1 cellular context compared by ENCODE assay signal in genomic region chr1:152047954-152048640, GRCh38.
TF ChIP-seq lines count a peak whose summit lies in the region.

No MANE protein-coding gene starts in this region.

TF ChIP-seq in HepG2, 621 proteins besides CTCF, POLR2A, EP300 and RAD21 (continued from another document and continues in another):
- no peak; the same call in 1 of the 2 replicates for TF ChIP-seq ZNF503 (CRISPR knock-in tag; IDR thresholded peaks at IDR 0.05)
- no peak for TF ChIP-seq ZNF468 (CRISPR knock-in tag; IDR thresholded peaks at IDR 0.05)
- TF ChIP-seq KDM3A (CRISPR knock-in tag; IDR thresholded peaks at IDR 0.05; ENCODE audit: low read depth): 0 out of 2 replicates have a peak, but pooled peaks have one; percentile 72
- TF ChIP-seq TEF (CRISPR knock-in tag; IDR thresholded peaks at IDR 0.05): no peak
- peak; percentile 72 for TF ChIP-seq ZNF605 (CRISPR knock-in tag; IDR thresholded peaks at IDR 0.05)
- peak; percentile 54; the same call in 1 of the 2 replicates for TF ChIP-seq ZNF788 (CRISPR knock-in tag; IDR thresholded peaks at IDR 0.05; ENCODE audit: borderline replicate concordance)
- no peak for TF ChIP-seq KAT2B (IDR thresholded peaks at IDR 0.05; ENCODE audit: borderline replicate concordance, low read depth, low read length)
- no peak for TF ChIP-seq TIGD3 (CRISPR knock-in tag; IDR thresholded peaks at IDR 0.05; ENCODE audit: borderline replicate concordance)
- no peak for TF ChIP-seq PCBP2 (optimal IDR thresholded peaks at IDR 0.05; ENCODE audit: low read depth, low read length, poor library complexity, severe bottlenecking)
- TF ChIP-seq MAFK (conservative IDR thresholded peaks at IDR 0.05 in 1 of 2, IDR thresholded peaks at IDR 0.05 in 1 of 2; ENCODE audit: low read length in 2 of 2): no peak
- no peak for TF ChIP-seq ZNF709 (CRISPR knock-in tag; IDR thresholded peaks at IDR 0.05)
- no peak for TF ChIP-seq HCFC1 (IDR thresholded peaks at IDR 0.05; ENCODE audit: low read depth, low read length)
- no peak for TF ChIP-seq ZSCAN29 (CRISPR knock-in tag; conservative IDR thresholded peaks at IDR 0.05)
- TF ChIP-seq KAT8 (CRISPR knock-in tag; IDR thresholded peaks at IDR 0.05): peak; percentile 70
- TF ChIP-seq ZNF354B (CRISPR knock-in tag; IDR thresholded peaks at IDR 0.05): no peak
- TF ChIP-seq ZNF646 (CRISPR knock-in tag; IDR thresholded peaks at IDR 0.05): no peak
- no peak for TF ChIP-seq SMYD3 (CRISPR knock-in tag; IDR thresholded peaks at IDR 0.05)
- TF ChIP-seq SALL2 (CRISPR knock-in tag; IDR thresholded peaks at IDR 0.05): 0 out of 2 replicates have a peak, but pooled peaks have one; percentile 19
- peak; percentile 56; the same call in 1 of the 2 replicates for TF ChIP-seq REPIN1 (CRISPR knock-in tag; IDR thresholded peaks at IDR 0.05; ENCODE audit: borderline replicate concordance, low read depth)
- TF ChIP-seq JUND (CRISPR knock-in tag; IDR thresholded peaks at IDR 0.05): peak; percentile 82
- TF ChIP-seq SAP130 (CRISPR knock-in tag; IDR thresholded peaks at IDR 0.05; ENCODE audit: low read depth): no peak; the same call in none of the 2 replicates
- TF ChIP-seq THAP7 (CRISPR knock-in tag; IDR thresholded peaks at IDR 0.05): no peak
- peak; percentile 58; the same call in 1 of the 2 replicates for TF ChIP-seq KDM5B (CRISPR knock-in tag; IDR thresholded peaks at IDR 0.05; ENCODE audit: borderline replicate concordance)
- TF ChIP-seq ZNF546 (CRISPR knock-in tag; conservative IDR thresholded peaks at IDR 0.05): no peak
- TF ChIP-seq MED13 (CRISPR knock-in tag; IDR thresholded peaks at IDR 0.05): no peak
- TF ChIP-seq ZNF143 (CRISPR knock-in tag; IDR thresholded peaks at IDR 0.05): no peak; the same call in 1 of the 2 replicates
- no peak for TF ChIP-seq SMARCC2 (IDR thresholded peaks at IDR 0.05)
- TF ChIP-seq ZNF75D (CRISPR knock-in tag; IDR thresholded peaks at IDR 0.05; ENCODE audit: borderline replicate concordance): no peak
- TF ChIP-seq ZSCAN31 (CRISPR knock-in tag; IDR thresholded peaks at IDR 0.05; ENCODE audit: low read depth): no peak
- TF ChIP-seq ZNF343 (CRISPR knock-in tag; IDR thresholded peaks at IDR 0.05): no peak
- no peak for TF ChIP-seq ZNF639 (CRISPR knock-in tag; conservative IDR thresholded peaks at IDR 0.05)
- peak; percentile 36; the same call in 1 of the 2 replicates for TF ChIP-seq IRF2 (CRISPR knock-in tag; IDR thresholded peaks at IDR 0.05)
- no peak for TF ChIP-seq ZNF589 (CRISPR knock-in tag; conservative IDR thresholded peaks at IDR 0.05)
- TF ChIP-seq ZNF362 (CRISPR knock-in tag; IDR thresholded peaks at IDR 0.05; ENCODE audit: borderline replicate concordance): no peak
- TF ChIP-seq NFIB (CRISPR knock-in tag; IDR thresholded peaks at IDR 0.05; ENCODE audit: borderline replicate concordance): no peak
- no peak for TF ChIP-seq RFX5 (IDR thresholded peaks at IDR 0.05; ENCODE audit: low read depth, low read length)
- no peak for TF ChIP-seq ZNF569 (CRISPR knock-in tag; IDR thresholded peaks at IDR 0.05; ENCODE audit: borderline replicate concordance)
- peak; percentile 46; the same call in 1 of the 2 replicates for TF ChIP-seq ZNF12 (CRISPR knock-in tag; IDR thresholded peaks at IDR 0.05)
- TF ChIP-seq FOXP4 (CRISPR knock-in tag; IDR thresholded peaks at IDR 0.05): no peak; the same call in 1 of the 2 replicates
- no peak for TF ChIP-seq ZNF383 (CRISPR knock-in tag; IDR thresholded peaks at IDR 0.05; ENCODE audit: borderline replicate concordance)
- TF ChIP-seq KDM4B (CRISPR knock-in tag; IDR thresholded peaks at IDR 0.05): 0 out of 2 replicates have a peak, but pooled peaks have one; percentile 61
- no peak for TF ChIP-seq ZNF205 (CRISPR knock-in tag; IDR thresholded peaks at IDR 0.05)
- TF ChIP-seq GTF3A (CRISPR knock-in tag; conservative IDR thresholded peaks at IDR 0.05): no peak
- no peak for TF ChIP-seq TERF1 (CRISPR knock-in tag; IDR thresholded peaks at IDR 0.05)
- TF ChIP-seq SMAD3 (CRISPR knock-in tag; IDR thresholded peaks at IDR 0.05): no peak
- TF ChIP-seq ZBTB1 (CRISPR knock-in tag; IDR thresholded peaks at IDR 0.05; ENCODE audit: borderline replicate concordance): no peak
- peak; percentile 28; the same call in 1 of the 2 replicates for TF ChIP-seq ZNF331 (CRISPR knock-in tag; IDR thresholded peaks at IDR 0.05)
- peak; percentile 73; the same call in 1 of the 2 replicates for TF ChIP-seq ZNF691 (CRISPR knock-in tag; IDR thresholded peaks at IDR 0.05; ENCODE audit: borderline replicate concordance, low read depth)
- peak; percentile 97 for TF ChIP-seq FOSL2 (CRISPR knock-in tag; IDR thresholded peaks at IDR 0.05)
